ENCODE assay signal across 37 cellular contexts in the genomic region with DNA sequence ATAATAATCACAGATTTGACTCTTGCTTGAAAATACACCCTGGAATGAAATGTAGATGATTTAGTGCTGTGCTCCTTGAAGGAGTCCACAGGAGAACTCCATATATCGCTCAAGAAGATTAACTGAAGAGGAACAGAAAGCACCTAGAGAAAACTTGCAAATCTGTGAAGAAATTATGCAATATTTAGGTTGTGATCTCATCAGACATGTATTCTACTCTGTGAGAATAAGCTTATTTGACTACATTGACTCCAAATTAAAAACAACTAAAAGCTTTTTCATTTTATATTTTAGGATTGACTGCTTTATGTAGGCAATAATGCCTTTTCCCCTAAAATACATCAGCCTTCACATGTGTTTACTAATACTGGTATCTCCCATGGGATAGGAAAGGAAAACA.
"Had no signal": no experiment of that assay in that cellular context is flagged by ENCODE, and none has a peak within 500 bp of the region (broad histone marks: within the 10 kb centered on the region; RNA-seq: fewer than 3 reads in every experiment).

No MANE protein-coding gene starts in this region.

- H3K4me1 ChIP-seq: ascending aorta, breast epithelium had no signal

- DNase-seq: activated B cell treated with CpG ODN at 0.5 μM for 24 hours; activated CD4-positive, alpha-beta memory T cell treated with anti-CD3 and anti-CD28 coated beads for 36 hours; activated CD4-positive, alpha-beta T cell treated with anti-CD3 and anti-CD28 coated beads for 4 hours; activated CD4-positive, alpha-beta T cell treated with anti-CD3 and anti-CD28 coated beads, Interleukin-2, amount 10 ng/mL, durations not matched to agents 24 days and 14 days; activated CD4-positive, alpha-beta T cell treated with anti-CD3 and anti-CD28 coated beads, Interleukin-2, amount 50 U/mL, for 1 hour; activated CD4-positive, alpha-beta T cell treated with anti-CD3 and anti-CD28 coated beads, Interleukin-2, amount 50 U/mL, for 4 hours; activated CD4-positive, CD25-positive, alpha-beta regulatory T cell treated with anti-CD3 and anti-CD28 coated beads, Interleukin-2, amount 50 U/mL, for 72 hours; activated CD8-positive, alpha-beta memory T cell treated with anti-CD3 and anti-CD28 coated beads, Interleukin-2, amount 50 U/mL, for 4 hours; activated CD8-positive, alpha-beta T cell treated with anti-CD3 and anti-CD28 coated beads for 36 hours; activated effector memory CD4-positive, alpha-beta T cell treated with anti-CD3 and anti-CD28 coated beads, Interleukin-2, amount 50 U/mL, for 16 hours; activated gamma-delta T cell treated with Interleukin-2 at 50 U/mL for 16 hours; activated naive CD4-positive, alpha-beta T cell; activated naive CD4-positive, alpha-beta T cell treated with anti-CD3 and anti-CD28 coated beads for 36 hours; activated naive CD4-positive, alpha-beta T cell treated with anti-CD3 and anti-CD28 coated beads, Interleukin-2, amount 50 U/mL, for 16 hours; activated naive CD8-positive, alpha-beta T cell treated with anti-CD3 and anti-CD28 coated beads for 36 hours; activated T-cell treated with anti-CD3 and anti-CD28 coated beads for 4 hours; activated T-cell treated with anti-CD3 and anti-CD28 coated beads, Interleukin-2, amount 50 U/mL, for 1 hour; activated T-cell treated with anti-CD3 and anti-CD28 coated beads, Interleukin-2, amount 50 U/mL, for 4 hours; activated T-cell treated with anti-CD3 and anti-CD28 coated beads, Interleukin-2, amount 50 U/mL, for 72 hours; amygdala; anterior cingulate cortex; brain microvascular endothelial cell; caudate nucleus; cerebellar nuclear complex; T-helper 1 cell; T-helper 2 cell; T-helper 9 cell had no signal

- H3K4me3 ChIP-seq: ascending aorta, breast epithelium, cardiac muscle cell had no signal

- H3K36me3 Mint-ChIP-seq: activated CD4-positive, alpha-beta memory T cell treated with anti-CD3 and anti-CD28 coated beads for 36 hours; activated naive CD8-positive, alpha-beta T cell treated with anti-CD3 and anti-CD28 coated beads for 36 hours had no signal

- H3K27ac ChIP-seq: ascending aorta, brain microvascular endothelial cell, breast epithelium, cardiac muscle cell, VCaP had no signal

- H3K27ac Mint-ChIP-seq: activated B cell treated with CpG ODN at 0.5 μM for 24 hours; activated CD4-positive, alpha-beta memory T cell treated with anti-CD3 and anti-CD28 coated beads for 36 hours; activated CD4-positive, alpha-beta T cell treated with anti-CD3 and anti-CD28 coated beads, Interleukin-2, amount 10 ng/mL, durations not matched to agents 24 days and 14 days; activated CD8-positive, alpha-beta T cell treated with anti-CD3 and anti-CD28 coated beads for 36 hours; activated naive CD4-positive, alpha-beta T cell treated with anti-CD3 and anti-CD28 coated beads for 36 hours; activated naive CD4-positive, alpha-beta T cell treated with anti-CD3 and anti-CD28 coated beads, Interleukin-2, amount 50 U/mL, for 72 hours; activated naive CD8-positive, alpha-beta T cell treated with anti-CD3 and anti-CD28 coated beads for 36 hours; activated T-cell treated with anti-CD3 and anti-CD28 coated beads, Interleukin-2, amount 50 U/mL, for 72 hours; activated T-helper 1 cell treated with anti-CD3 and anti-CD28 coated beads, Interleukin-12 subunit alpha, Interleukin-12 subunit beta, Interleukin-2, Interleukin-4 antibody, amounts not matched to agents 30 ng/mL and 10 ng/mL and 1 ng/mL, durations not matched to agents 14 hours and 24 hours and 36 hours; activated T-helper 17 cell treated with anti-CD3 and anti-CD28 coated beads, Interleukin-2, amount 50 U/mL, for 72 hours; T-helper 1 cell treated with Interleukin-12 subunit alpha and Interleukin-12 subunit beta and Interleukin-4 antibody, amounts not matched to agents 30 μg/mL and 1 μg/mL, for 36 hours; T-helper 2 cell treated with Interferon-gamma antibody and Interleukin-4, amounts not matched to agents 5 μg/mL and 100 μg/mL, for 36 hours had no signal

- H3K4me1 Mint-ChIP-seq: activated B cell treated with CpG ODN at 0.5 μM for 24 hours; activated CD4-positive, alpha-beta T cell treated with anti-CD3 and anti-CD28 coated beads, Interleukin-2, amount 10 ng/mL, durations not matched to agents 24 days and 14 days; activated naive CD8-positive, alpha-beta T cell treated with anti-CD3 and anti-CD28 coated beads for 36 hours; activated T-helper 17 cell treated with anti-CD3 and anti-CD28 coated beads, Interleukin-2, amount 50 U/mL, for 72 hours; central memory CD8-positive, alpha-beta T cell had no signal

- H3K27me3 ChIP-seq: ascending aorta, brain microvascular endothelial cell, breast epithelium, cardiac muscle cell had no signal

- H3K9me3 ChIP-seq: ascending aorta, breast epithelium had no signal

- ATAC-seq: activated CD8-positive, alpha-beta T cell treated with anti-CD3 and anti-CD28 coated beads for 36 hours; activated naive CD4-positive, alpha-beta T cell treated with anti-CD3 and anti-CD28 coated beads, Interleukin-2, amount 50 U/mL, for 72 hours; activated T-cell treated with anti-CD3 and anti-CD28 coated beads, Interleukin-2, amount 50 U/mL, for 4 hours; activated T-cell treated with anti-CD3 and anti-CD28 coated beads, Interleukin-2, amount 50 U/mL, for 72 hours; activated T-helper 17 cell treated with anti-CD3 and anti-CD28 coated beads, Interleukin-2, amount 50 U/mL, for 72 hours had no signal

- H3K27me3 Mint-ChIP-seq: activated B cell treated with CpG ODN at 0.5 μM for 24 hours; activated CD4-positive, alpha-beta memory T cell treated with anti-CD3 and anti-CD28 coated beads for 36 hours; activated CD4-positive, alpha-beta T cell treated with anti-CD3 and anti-CD28 coated beads, Interleukin-2, amount 10 ng/mL, durations not matched to agents 24 days and 14 days; activated CD8-positive, alpha-beta T cell treated with anti-CD3 and anti-CD28 coated beads for 36 hours; activated naive CD8-positive, alpha-beta T cell treated with anti-CD3 and anti-CD28 coated beads for 36 hours; activated T-helper 17 cell treated with anti-CD3 and anti-CD28 coated beads, Interleukin-2, amount 50 U/mL, for 72 hours; central memory CD8-positive, alpha-beta T cell had no signal

- H3K4me3 Mint-ChIP-seq: activated B cell treated with CpG ODN at 0.5 μM for 24 hours; activated CD4-positive, alpha-beta memory T cell treated with anti-CD3 and anti-CD28 coated beads for 36 hours; activated CD4-positive, alpha-beta T cell treated with anti-CD3 and anti-CD28 coated beads, Interleukin-2, amount 10 ng/mL, durations not matched to agents 24 days and 14 days; activated CD8-positive, alpha-beta T cell treated with anti-CD3 and anti-CD28 coated beads for 36 hours; activated naive CD4-positive, alpha-beta T cell treated with anti-CD3 and anti-CD28 coated beads for 36 hours; activated naive CD8-positive, alpha-beta T cell treated with anti-CD3 and anti-CD28 coated beads for 36 hours; activated T-cell treated with anti-CD3 and anti-CD28 coated beads, Interleukin-2, amount 50 U/mL, for 4 hours; activated T-cell treated with anti-CD3 and anti-CD28 coated beads, Interleukin-2, amount 50 U/mL, for 72 hours; activated T-helper 1 cell treated with anti-CD3 and anti-CD28 coated beads, Interleukin-12 subunit alpha, Interleukin-12 subunit beta, Interleukin-2, Interleukin-4 antibody, amounts not matched to agents 30 ng/mL and 10 ng/mL and 1 ng/mL, durations not matched to agents 14 hours and 24 hours and 36 hours; activated T-helper 17 cell treated with anti-CD3 and anti-CD28 coated beads, Interleukin-2, amount 50 U/mL, for 72 hours; central memory CD8-positive, alpha-beta T cell; T-helper 1 cell treated with Interleukin-12 subunit alpha and Interleukin-12 subunit beta and Interleukin-4 antibody, amounts not matched to agents 30 μg/mL and 1 μg/mL, for 36 hours; T-helper 2 cell treated with Interferon-gamma antibody and Interleukin-4, amounts not matched to agents 5 μg/mL and 100 μg/mL, for 36 hours had no signal

- H3K36me3 ChIP-seq: ascending aorta, brain microvascular endothelial cell, breast epithelium, cardiac muscle cell had no signal
